ENCODE assay signal across 8 cellular contexts in the genomic region with DNA sequence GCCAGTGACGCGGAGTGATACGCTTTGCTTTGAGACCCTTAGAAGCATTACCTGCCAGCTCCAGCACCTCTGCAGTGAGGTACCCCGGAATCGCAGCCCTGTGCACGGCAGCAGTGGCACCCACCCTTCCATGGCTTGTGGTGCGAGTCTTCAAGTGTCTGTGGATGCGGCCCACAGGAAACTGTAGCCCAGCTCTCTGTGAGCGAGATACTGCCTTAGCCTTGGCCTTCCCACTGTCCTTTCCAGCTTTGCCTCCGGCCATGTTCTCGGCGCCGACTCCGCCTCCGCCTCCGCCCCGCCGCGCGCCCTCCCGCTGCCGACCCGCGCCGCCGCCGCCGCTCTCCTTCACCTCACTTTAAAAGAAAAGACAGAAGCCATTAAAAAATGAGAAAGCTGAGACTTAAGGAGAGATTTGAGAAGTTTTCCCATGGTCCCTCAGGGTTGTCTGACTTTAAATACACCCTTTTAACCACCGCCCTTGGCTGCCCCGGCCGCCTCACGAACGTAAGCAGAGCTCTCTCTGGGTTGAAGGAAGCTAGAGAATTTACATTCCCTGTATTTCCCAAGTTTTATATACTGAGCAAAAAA.
DNase-seq lines count a peak whose midpoint lies in the region; ATAC-seq and TF ChIP-seq lines count a peak whose summit lies in the region.

No MANE protein-coding gene starts in this region.

- H3K4me1 ChIP-seq in Caco-2 (peaks cover 10% of the 10 kb centered on the region; the same call in 1 of the 2 replicates), breast epithelium (no peaks in the 10 kb centered on the region), smooth muscle cell (ENCODE audit: low read depth) (no peaks in the 10 kb centered on the region)

- no TSS peak for BruUV-seq in Caco-2 (replicated peaks; lab: Mats Ljungman, UMichigan)

- 57% methylated on average over 32 of the region's 33 CpGs for WGBS in smooth muscle cell (ENCODE audit: low lambda C conversion rate)

- H3K4me3 ChIP-seq in Caco-2 (ENCODE audit: low read depth, low read length) (peak overlapping the region; percentile 33), breast epithelium (peak overlapping the region; percentile 36 to 64 (median 47)), smooth muscle cell (peak overlapping the region; percentile 47)

- no peaks in the 10 kb centered on the region for H3F3A ChIP-seq in smooth muscle cell (ENCODE audit: low read depth)

- no peaks in the 10 kb centered on the region for H3K79me2 ChIP-seq in smooth muscle cell (ENCODE audit: low read depth)

- CTCF ChIA-PET in Caco-2 (lab: Charles Lee) = interaction anchor here (1.0 kb wide), 1 partner anchor 61 kb away, joined by 3 read pairs; no protein-coding TSS in a partner anchor

- ATAC-seq in HG02798 (IDR thresholded peaks at IDR 0.05; ENCODE audit: poor library complexity, unreplicated experiment) (no peak), GM21528 (IDR thresholded peaks at IDR 0.05; ENCODE audit: low FRiP score, unreplicated experiment) (no peak)

- H3K36me3 Mint-ChIP-seq in Caco-2 (ENCODE audit: insufficient read depth, unreplicated experiment) = peaks cover 5% of the 10 kb centered on the region

- no peaks in the 10 kb centered on the region for H3K27me3 Mint-ChIP-seq in Caco-2 (ENCODE audit: insufficient read depth, unreplicated experiment)

- H3K4me2 ChIP-seq in smooth muscle cell = peak overlapping the region; percentile 85

- H4K20me1 ChIP-seq in smooth muscle cell (ENCODE audit: low read depth) = no peaks in the 10 kb centered on the region

- no peak for TF ChIP-seq POLR2A in breast epithelium (IDR thresholded peaks at IDR 0.05)

- H2AFZ ChIP-seq in smooth muscle cell (ENCODE audit: low read depth) = peak overlapping the region; percentile 90

- no peaks in the 10 kb centered on the region for H3K9me3 Mint-ChIP-seq in Caco-2 (ENCODE audit: unreplicated experiment)

- H3K9me3 ChIP-seq in Caco-2 (no peaks in the 10 kb centered on the region), breast epithelium (no peaks in the 10 kb centered on the region), smooth muscle cell (replicated peaks; ENCODE audit: low read depth) (no peaks in the 10 kb centered on the region)

- H3K27me3 ChIP-seq in Caco-2 (replicated peaks; ENCODE audit: control insufficient read depth, insufficient read depth, low read length) = no peaks in the 10 kb centered on the region
- no peaks in the 10 kb centered on the region for H3K27me3 ChIP-seq in breast epithelium
- H3K27me3 ChIP-seq in smooth muscle cell (ENCODE audit: low read depth) = no peaks in the 10 kb centered on the region

- POLR2A ChIA-PET in Caco-2 (lab: Charles Lee) = interaction anchor here (1.2 kb wide), 1 partner anchor 74 kb away, joined by 3 read pairs; no protein-coding TSS in a partner anchor

- DNase-seq in Caco-2 (peak; percentile 31 to 46), NCI-H2227 treated with DMSO at 0.1 percent for 48 hours (lab: John Stamatoyannopoulos, UW) (peak; percentile 84), breast epithelium (ENCODE audit: low spot score in 2 of 2) (no peak), islet precursor cell (peak; percentile 58), smooth muscle cell (lab: John Stamatoyannopoulos, UW; ENCODE audit: unreplicated experiment) (no peak), NOMO-1 treated with dmso at 0.1 percent for 144 hours (lab: John Stamatoyannopoulos, UW; ENCODE audit: unreplicated experiment) (no peak)

- H3K9ac ChIP-seq in smooth muscle cell (ENCODE audit: low read depth) = peak overlapping the region; percentile 77

- peak overlapping the region; percentile 32 to 66 for H3K27ac ChIP-seq in breast epithelium
- peak overlapping the region; percentile 57 for H3K27ac ChIP-seq in smooth muscle cell (ENCODE audit: low read depth)

- H3K4me1 Mint-ChIP-seq in Caco-2 (ENCODE audit: low read depth, unreplicated experiment) = peaks cover 6% of the 10 kb centered on the region

- TF ChIP-seq CTCF in Caco-2 (IDR thresholded peaks at IDR 0.05; ENCODE audit: insufficient read depth in 1 of 2, low read depth in 1 of 2, low read length in 1 of 2, severe bottlenecking in 1 of 2, unreplicated experiment in 1 of 2) (no peak), breast epithelium (IDR thresholded peaks at IDR 0.05) (no peak), smooth muscle cell (IDR thresholded peaks at IDR 0.05; ENCODE audit: borderline replicate concordance, insufficient read depth, poor library complexity, severe bottlenecking) (no peak)

- peak overlapping the region; percentile 92 for H3K27ac Mint-ChIP-seq in Caco-2 (ENCODE audit: unreplicated experiment)

- intact Hi-C loops in Caco-2 (cut with micrococcal nuclease; ENCODE audit: unreplicated experiment) = loop anchor here (1.0 kb wide), 1 partner anchor 12 kb away; no protein-coding TSS in a partner anchor
- intact Hi-C loops in breast epithelium (cut with DNase I; ENCODE audit: low total_unique reads) = no loop called here

- no peaks in the 10 kb centered on the region for H3K36me3 ChIP-seq in Caco-2 (ENCODE audit: control insufficient read depth, insufficient read depth, low read length)
- no peaks in the 10 kb centered on the region for H3K36me3 ChIP-seq in breast epithelium
- no peaks in the 10 kb centered on the region for H3K36me3 ChIP-seq in smooth muscle cell (ENCODE audit: low read depth)

- peak overlapping the region; percentile 76 for H3K4me3 Mint-ChIP-seq in Caco-2 (ENCODE audit: unreplicated experiment)

Comparison
In these comparisons a context has a peak if more than half of its experiments do, and no peak if none do; other contexts are left out.
1. DNase-seq: peak in Caco-2 (2 of 2), NCI-H2227 treated with DMSO at 0.1 percent for 48 hours (single experiment) and islet precursor cell (single experiment); none in breast epithelium (0 of 2), smooth muscle cell (single experiment) and NOMO-1 treated with dmso at 0.1 percent for 144 hours (single experiment).
2. Peak in every context shown above with its lines, with median percentiles within 50 percentile points of each other: H3K4me3 ChIP-seq.